ENCODE assay signal across 29 cellular contexts in the genomic region with DNA sequence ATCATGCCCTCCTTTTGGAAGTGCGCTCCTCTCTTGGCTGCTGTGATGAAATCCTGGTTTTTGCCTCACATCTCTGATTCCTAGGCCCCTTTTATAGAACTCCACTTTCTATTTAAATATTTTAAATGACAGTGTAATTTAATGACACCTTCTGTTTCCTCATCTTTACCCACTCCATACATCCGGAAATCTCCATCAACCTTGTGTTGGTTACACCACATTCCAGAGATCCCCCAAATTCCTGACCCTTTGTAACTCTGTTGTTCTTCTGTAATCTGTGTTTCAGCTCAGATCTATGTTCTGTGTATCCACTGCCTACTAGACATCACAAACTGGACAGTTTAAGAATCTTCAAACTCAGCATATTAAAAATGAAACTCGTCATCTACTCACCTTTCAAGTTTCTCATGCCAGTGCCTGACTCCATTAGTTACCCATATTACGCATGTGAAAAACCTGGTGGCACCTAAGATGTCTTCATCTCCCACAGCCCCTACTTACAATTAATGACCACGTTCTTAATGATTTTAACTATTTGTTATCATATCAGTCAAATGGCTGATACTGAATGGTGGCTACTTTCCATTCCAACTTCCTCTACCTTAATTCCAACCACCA. TPM values are rescaled to one million over a fixed set of nuclear protein-coding genes. Genes with fewer than 3 reads are reported as not detected.
DNase-seq lines count a peak whose midpoint lies in the region; ATAC-seq and TF ChIP-seq lines count a peak whose summit lies in the region.
"Had no signal": no experiment of that assay in that cellular context is flagged by ENCODE, and none has a peak within 500 bp of the region (broad histone marks: within the 10 kb centered on the region; RNA-seq: fewer than 3 reads in every experiment).

No MANE protein-coding gene starts in this region.

- H3K27ac Mint-ChIP-seq in activated CD4-positive, alpha-beta T cell treated with anti-CD3 and anti-CD28 coated beads for 36 hours: no peak overlapping the region
- H3K27ac Mint-ChIP-seq: effector memory CD8-positive, alpha-beta T cell; nephron had no signal

- H3K4me1 Mint-ChIP-seq in activated CD4-positive, alpha-beta T cell treated with anti-CD3 and anti-CD28 coated beads for 36 hours: peaks cover 33% of the 10 kb centered on the region
- H3K4me1 Mint-ChIP-seq: nephron had no signal

- CTCF ChIA-PET in activated CD4-positive, alpha-beta T cell treated with anti-CD3 and anti-CD28 coated beads for 36 hours (lab: Charles Lee): interaction anchor here (1.2 kb wide), 1 partner anchor 8 kb away, joined by 3 read pairs; no protein-coding TSS in a partner anchor

- H3K4me2 ChIP-seq in KMS-11: peak overlapping the region; percentile 36

- peaks cover 17% of the 10 kb centered on the region for H3K36me3 Mint-ChIP-seq in activated CD4-positive, alpha-beta T cell treated with anti-CD3 and anti-CD28 coated beads for 36 hours (ENCODE audit: low read depth)

- H3K9me3 Mint-ChIP-seq in activated CD4-positive, alpha-beta T cell treated with anti-CD3 and anti-CD28 coated beads for 36 hours (ENCODE audit: low read depth): peaks cover 10% of the 10 kb centered on the region
- H3K9me3 Mint-ChIP-seq: immature natural killer cell had no signal

- H3K4me1 ChIP-seq in KMS-11 (ENCODE audit: low read depth, poor library complexity, severe bottlenecking) (peaks cover 10% of the 10 kb centered on the region), neutrophil (ENCODE audit: control insufficient read depth in 1 of 2, insufficient read depth in 1 of 2, low read depth in 1 of 2, low read length in 1 of 2) (peaks cover 37 to 52% of the 10 kb centered on the region in 2 experiments)

- no peak overlapping the region for H3K9ac ChIP-seq in KMS-11

- H4K20me1 ChIP-seq in KMS-11 (ENCODE audit: insufficient read depth): peaks cover 6% of the 10 kb centered on the region; the same call in 1 of the 2 replicates

- no peaks in the 10 kb centered on the region for H3K9me3 ChIP-seq in neutrophil
- H3K9me3 ChIP-seq: MG63 had no signal

- ATAC-seq in activated CD4-positive, alpha-beta T cell treated with anti-CD3 and anti-CD28 coated beads for 36 hours: peak; percentile 64
- peak; percentile 43 for ATAC-seq in GM19351 (IDR thresholded peaks at IDR 0.05; ENCODE audit: unreplicated experiment)
- ATAC-seq: effector memory CD8-positive, alpha-beta T cell; left colon had no signal

- no peaks in the 10 kb centered on the region for H3K27me3 Mint-ChIP-seq in activated CD4-positive, alpha-beta T cell treated with anti-CD3 and anti-CD28 coated beads for 36 hours
- H3K27me3 Mint-ChIP-seq: effector memory CD8-positive, alpha-beta T cell had no signal

- no peak for DNase-seq in activated CD4-positive, alpha-beta T cell treated with anti-CD3 and anti-CD28 coated beads for 36 hours
- DNase-seq in activated CD4-positive, alpha-beta T cell treated with anti-CD3 and anti-CD28 coated beads, Interleukin-2, amount 50 U/mL, for 48 hours: no peak
- DNase-seq in NCI-H446 treated with DMSO at 0.1 percent for 48 hours (lab: John Stamatoyannopoulos, UW) (no peak), NCI-H748 (lab: John Stamatoyannopoulos, UW; ENCODE audit: unreplicated experiment) (no peak), NOMO-1 treated with dmso at 0.1 percent for 144 hours (lab: John Stamatoyannopoulos, UW; ENCODE audit: unreplicated experiment) (no peak)
- DNase-seq: activated CD4-positive, alpha-beta T cell treated with anti-CD3 and anti-CD28 coated beads for 1 hour; activated gamma-delta T cell; caudate nucleus; COR-L47; effector memory CD8-positive, alpha-beta T cell; hippocampal formation; immature natural killer cell; KG1; left colon; MG63; NCI-H2029; NCI-H524 treated with DMSO at 0.1 percent for 48 hours; NK-92 treated with Interleukin-12 subunit alpha and Interleukin-12 subunit beta, amount 100 ng/mL, for 24 hours; SHP77; stimulated activated CD4-positive, alpha-beta T cell treated with anti-CD3 and anti-CD28 coated beads, Interleukin-4, amount 100 ng/mL, for 4 hours; substantia nigra; trophoblast cell had no signal

- intact Hi-C loops in activated CD4-positive, alpha-beta T cell treated with anti-CD3 and anti-CD28 coated beads for 36 hours (cut with DNase I, micrococcal nuclease): no loop called here

- no peak overlapping the region for H3K4me3 Mint-ChIP-seq in activated CD4-positive, alpha-beta T cell treated with anti-CD3 and anti-CD28 coated beads for 36 hours
- H3K4me3 Mint-ChIP-seq: effector memory CD8-positive, alpha-beta T cell; nephron had no signal

- no peak overlapping the region for H2AFZ ChIP-seq in KMS-11 (ENCODE audit: low read depth)

- H3K27ac ChIP-seq in KMS-11 (no peak overlapping the region), neutrophil (peak overlapping the region; percentile 61)
- H3K27ac ChIP-seq: 22Rv1, C4-2B, HL-60 had no signal

- TF ChIP-seq CTCF in KMS-11 (conservative IDR thresholded peaks at IDR 0.05; ENCODE audit: low read depth, low read length) (no peak), neutrophil (IDR thresholded peaks at IDR 0.05) (no peak)

- H3K4me3 ChIP-seq in KMS-11 (IDR thresholded peaks at IDR 0.05; ENCODE audit: insufficient read depth, low read depth, low read length): no peak overlapping the region
- H3K4me3 ChIP-seq in neutrophil (ENCODE audit: low read depth in 1 of 2, low read length in 1 of 2): no peak overlapping the region
- H3K4me3 ChIP-seq: MG63 had no signal

- H3K36me3 ChIP-seq in KMS-11 (ENCODE audit: insufficient read depth) (no peaks in the 10 kb centered on the region), neutrophil (peaks cover 7% of the 10 kb centered on the region)
- H3K36me3 ChIP-seq: MG63 had no signal

- POLR2A ChIA-PET in activated CD4-positive, alpha-beta T cell treated with anti-CD3 and anti-CD28 coated beads for 36 hours (lab: Charles Lee): no interaction called here

- H3K27me3 ChIP-seq in KMS-11 (ENCODE audit: insufficient read depth, low read depth): no peaks in the 10 kb centered on the region
- no peaks in the 10 kb centered on the region for H3K27me3 ChIP-seq in neutrophil
- H3K27me3 ChIP-seq: MG63 had no signal

- H3K79me2 ChIP-seq in KMS-11 (ENCODE audit: insufficient read depth, low read depth): no peaks in the 10 kb centered on the region

RNA-seq across cellular contexts. Expression of a gene that starts 25.1 kb away (rescaled TPM):
- total RNA-seq in activated CD4-positive, alpha-beta T cell treated with anti-CD3 and anti-CD28 coated beads for 36 hours: 10 to 100 TPM; 31.7 to 38.8 TPM
